Comparison of ENCODE assay signal across 30 cellular contexts in the genomic region with DNA sequence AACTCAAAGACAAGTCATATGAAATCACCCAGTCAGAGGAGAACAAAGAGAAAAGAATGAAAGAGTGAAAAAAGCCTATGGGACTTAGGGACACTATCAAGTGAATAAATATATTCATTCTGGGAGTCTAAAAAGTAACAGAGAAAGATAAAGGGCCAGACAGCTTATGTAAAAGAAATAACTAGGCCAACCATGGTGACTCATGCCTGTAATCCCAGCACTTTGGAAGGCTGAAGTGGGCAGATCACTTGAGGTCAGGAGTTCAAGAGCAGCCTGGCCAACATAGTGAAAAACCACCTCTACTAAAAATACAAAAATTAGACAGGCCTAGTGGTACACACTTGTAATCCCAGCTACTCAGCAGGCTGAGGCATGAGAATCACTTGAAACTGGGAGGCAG.
"Had no signal": no experiment of that assay in that cellular context is flagged by ENCODE, and none has a peak within 500 bp of the region (broad histone marks: within the 10 kb centered on the region; RNA-seq: fewer than 3 reads in every experiment).

No MANE protein-coding gene starts in this region.

- H3K4me2 ChIP-seq: KMS-11 had no signal

- DNase-seq: activated CD4-positive, alpha-beta T cell treated with anti-CD3 and anti-CD28 coated beads, Interleukin-2, amount 10 ng/mL, durations not matched to agents 24 days and 14 days; activated CD4-positive, alpha-beta T cell treated with anti-CD3 and anti-CD28 coated beads, Interleukin-2, amount 50 U/mL, for 4 hours; activated CD8-positive, alpha-beta T cell treated with anti-CD3 and anti-CD28 coated beads for 36 hours; activated effector memory CD4-positive, alpha-beta T cell treated with anti-CD3 and anti-CD28 coated beads, Interleukin-2, amount 50 U/mL, for 16 hours; activated naive CD4-positive, alpha-beta T cell treated with Interleukin-2 at 50 U/mL for 16 hours; activated naive CD8-positive, alpha-beta T cell treated with anti-CD3 and anti-CD28 coated beads, Interleukin-2, amount 10 ng/mL, durations not matched to agents 7 days and 5 days; activated T-cell treated with anti-CD3 and anti-CD28 coated beads, Interleukin-2, amount 50 U/mL, for 1 hour; activated T-cell treated with anti-CD3 and anti-CD28 coated beads, Interleukin-2, amount 50 U/mL, for 72 hours; caudate nucleus; cerebellar nuclear complex; NCI-H1048; NCI-H1105 treated with DMSO at 0.1 percent for 48 hours; NCI-H1436; NCI-H1694; NCI-H1930; NCI-H2081 treated with DMSO at 0.1 percent for 48 hours; NCI-H226; NCI-H446 treated with DMSO at 0.1 percent for 48 hours; NCI-H524; NCI-H69; NCI-H82; PC-3; SIG-M5; T-cell; T-helper 17 cell had no signal

- H3K9ac ChIP-seq: KMS-11 had no signal

- H3K27ac ChIP-seq: KMS-11, RWPE1 had no signal

- ATAC-seq: activated CD8-positive, alpha-beta T cell treated with anti-CD3 and anti-CD28 coated beads for 36 hours; activated T-cell treated with anti-CD3 and anti-CD28 coated beads, Interleukin-2, amount 50 U/mL, for 72 hours; activated T-helper 17 cell treated with anti-CD3 and anti-CD28 coated beads, Interleukin-2, amount 50 U/mL, for 72 hours; PC-3; Right ventricle myocardium inferior; SK-N-SH treated with all-trans-retinoic acid at 6 μM for 48 hours; T-cell; T-helper 17 cell had no signal
